In genomic region chr16:27779719-27780161, GRCh38 we compare ENCODE assay signal across 11 cellular contexts.
A peak's percentile ranks its signal among the peaks of the same experiment; 100 is the strongest.
DNase-seq lines count a peak whose midpoint lies in the region; ATAC-seq and TF ChIP-seq lines count a peak whose summit lies in the region.
"Had no signal": no experiment of that assay in that cellular context is flagged by ENCODE, and none has a peak within 500 bp of the region (broad histone marks: within the 10 kb centered on the region; RNA-seq: fewer than 3 reads in every experiment).

No MANE protein-coding gene starts in this region.

- ATAC-seq in HG03521 (IDR thresholded peaks at IDR 0.05; ENCODE audit: unreplicated experiment): no peak

- H3K27me3 ChIP-seq in iPS DF 6.9 (ENCODE audit: control insufficient read depth, insufficient read depth, low read length) (no peaks in the 10 kb centered on the region), suprapubic skin (no peaks in the 10 kb centered on the region)
- H3K27me3 ChIP-seq: SJCRH30 had no signal

- no CpG with 5 or more reads among the region's 21 CpGs for WGBS in iPS DF 6.9 (ENCODE audit: insufficient coverage, insufficient read length)
- WGBS in suprapubic skin: 47% methylated on average over 21 of the region's 21 CpGs

- H3K4me3 Mint-ChIP-seq in type B pancreatic cell: peak overlapping the region; percentile 65
- H3K4me3 Mint-ChIP-seq: B cell; central memory CD8-positive, alpha-beta T cell had no signal

- TF ChIP-seq EP300 in suprapubic skin (IDR thresholded peaks at IDR 0.05): no peak

- H3K9me3 ChIP-seq in iPS DF 6.9 (ENCODE audit: control insufficient read depth, insufficient read depth, low read length) (no peaks in the 10 kb centered on the region), suprapubic skin (no peaks in the 10 kb centered on the region)
- H3K9me3 ChIP-seq: SJCRH30 had no signal

- peak overlapping the region; percentile 58 for H3K27ac Mint-ChIP-seq in type B pancreatic cell
- H3K27ac Mint-ChIP-seq: B cell had no signal

- peak; percentile 75 for TF ChIP-seq CTCF in type B pancreatic cell (conservative IDR thresholded peaks at IDR 0.05)
- TF ChIP-seq CTCF in suprapubic skin (IDR thresholded peaks at IDR 0.05): no peak

- H3K27ac ChIP-seq in iPS DF 6.9 (ENCODE audit: low read length) (no peak overlapping the region), suprapubic skin (no peak overlapping the region)
- H3K27ac ChIP-seq: SJCRH30 had no signal

- no peak for TF ChIP-seq POLR2A in suprapubic skin (IDR thresholded peaks at IDR 0.05)

- H3K27me3 Mint-ChIP-seq in type B pancreatic cell: no peaks in the 10 kb centered on the region
- H3K27me3 Mint-ChIP-seq: B cell; central memory CD8-positive, alpha-beta T cell had no signal

- H3K4me3 ChIP-seq in iPS DF 6.9 (ENCODE audit: low read length) (no peak overlapping the region), suprapubic skin (no peak overlapping the region)
- H3K4me3 ChIP-seq: SJCRH30 had no signal

- no peaks in the 10 kb centered on the region for H3K36me3 Mint-ChIP-seq in type B pancreatic cell

- H3K4me1 Mint-ChIP-seq in type B pancreatic cell (ENCODE audit: unreplicated experiment): peaks cover 10% of the 10 kb centered on the region
- H3K4me1 Mint-ChIP-seq: B cell; central memory CD8-positive, alpha-beta T cell had no signal

- peaks cover 5% of the 10 kb centered on the region; the same call in 1 of the 2 replicates for H3K36me3 ChIP-seq in iPS DF 6.9 (ENCODE audit: control insufficient read depth, insufficient read depth, low read length)
- peaks cover 18% of the 10 kb centered on the region for H3K36me3 ChIP-seq in suprapubic skin
- H3K36me3 ChIP-seq: SJCRH30 had no signal

- H3K9me3 Mint-ChIP-seq in type B pancreatic cell: no peaks in the 10 kb centered on the region
- H3K9me3 Mint-ChIP-seq: central memory CD8-positive, alpha-beta T cell had no signal

- DNase-seq in SIG-M5 treated with dmso at 0.1 percent for 504 hours (lab: John Stamatoyannopoulos, UW; ENCODE audit: unreplicated experiment) (peak; percentile 1), SIG-M5 (lab: John Stamatoyannopoulos, UW) (no peak), amniotic epithelial cell (ENCODE audit: low read depth) (peak; percentile 59), iPS DF 6.9 (ENCODE audit: low read depth, low spot score) (peak; percentile 45), type B pancreatic cell (ENCODE audit: extremely low spot score, unreplicated experiment) (no peak), suprapubic skin (ENCODE audit: low spot score in 2 of 2) (no peak), NCI-H69 (lab: John Stamatoyannopoulos, UW) (no peak)
- DNase-seq: SJCRH30 had no signal

- no peaks in the 10 kb centered on the region for H3K4me1 ChIP-seq in iPS DF 6.9 (ENCODE audit: control insufficient read depth, insufficient read depth, low read length)
- peaks cover 11% of the 10 kb centered on the region for H3K4me1 ChIP-seq in suprapubic skin
- H3K4me1 ChIP-seq: SJCRH30 had no signal

Comparison
In these comparisons a context has a peak if more than half of its experiments do, and no peak if none do; other contexts are left out.
1. DNase-seq: peak in SIG-M5 treated with dmso at 0.1 percent for 504 hours (single experiment), amniotic epithelial cell (single experiment) and iPS DF 6.9 (single experiment); none in SIG-M5 (single experiment), type B pancreatic cell (single experiment), suprapubic skin (0 of 2) and NCI-H69 (single experiment).